In the genomic region with DNA sequence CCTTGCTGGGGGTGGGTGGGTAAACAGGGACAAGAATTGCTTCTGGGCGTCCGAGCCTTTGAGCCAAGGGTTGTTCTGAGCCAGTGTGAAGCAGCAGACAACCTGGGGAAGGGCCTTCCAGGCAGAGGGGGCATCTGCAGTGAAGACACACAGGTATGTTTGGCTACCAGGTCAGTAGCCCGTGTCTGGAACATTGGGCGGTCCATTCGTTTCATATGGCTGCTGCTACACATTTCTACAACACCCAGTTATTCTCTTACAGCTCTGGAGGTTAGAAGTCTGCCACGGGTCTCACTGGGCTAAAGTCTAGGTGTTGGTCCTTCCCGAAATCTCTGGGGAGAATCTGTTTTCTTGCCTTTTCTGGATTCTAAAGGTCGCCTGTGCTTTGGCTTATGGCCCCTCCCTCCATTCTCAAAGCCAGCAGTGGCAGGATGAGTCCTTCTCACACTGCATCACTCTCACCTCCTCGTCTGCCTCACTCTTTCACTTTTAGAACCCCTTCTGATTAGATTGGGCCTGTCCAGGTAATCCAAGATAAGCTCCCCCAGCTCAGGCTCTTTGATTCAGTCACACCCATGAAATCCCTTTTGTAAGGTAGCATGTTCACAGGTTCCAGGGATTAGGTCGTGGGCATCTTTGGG, we compare ENCODE assay signal across 1 cellular context.
TF ChIP-seq lines count a peak whose summit lies in the region.

No MANE protein-coding gene starts in this region.

TF ChIP-seq in IMR-90, 13 proteins besides CTCF, POLR2A, EP300 and RAD21:
- TF ChIP-seq ELK1 (IDR thresholded peaks at IDR 0.05; ENCODE audit: borderline replicate concordance, low read depth, low read length): no peak
- TF ChIP-seq RCOR1 (IDR thresholded peaks at IDR 0.05; ENCODE audit: insufficient replicate concordance, low read length): no peak
